ENCODE assay signal across 16 cellular contexts in genomic region chr9:16282216-16282615, GRCh38.
DNase-seq lines count a peak whose midpoint lies in the region; ATAC-seq and TF ChIP-seq lines count a peak whose summit lies in the region.
"Had no signal": no experiment of that assay in that cellular context is flagged by ENCODE, and none has a peak within 500 bp of the region (broad histone marks: within the 10 kb centered on the region; RNA-seq: fewer than 3 reads in every experiment).

No MANE protein-coding gene starts in this region.

- DNase-seq in GM04504 (ENCODE audit: low read depth), result peak; percentile 55
- DNase-seq in RPMI8226, result peak; percentile 47
- peak; percentile 54 for DNase-seq in fibroblast of pulmonary artery (ENCODE audit: low read depth)
- no peak for DNase-seq in sciatic nerve (ENCODE audit: low spot score)
- DNase-seq in RWPE1 (ENCODE audit: low spot score), result no peak
- no peak for DNase-seq in NCI-H748 treated with DMSO at 0.1 percent for 48 hours (lab: John Stamatoyannopoulos, UW)
- DNase-seq: activated CD8-positive, alpha-beta memory T cell treated with anti-CD3 and anti-CD28 coated beads, Interleukin-2, amount 50 U/mL, for 4 hours; activated naive CD4-positive, alpha-beta T cell treated with anti-CD3 and anti-CD28 coated beads for 36 hours; CD8-positive, alpha-beta memory T cell; GDM1; left lung; naive B cell; stimulated activated CD4-positive, alpha-beta T cell treated with anti-CD3 and anti-CD28 coated beads, Interleukin-4, amount 100 ng/mL, for 1 hour; upper lobe of left lung had no signal

- TF ChIP-seq POLR2A in GM18505 (IDR thresholded peaks at IDR 0.05; ENCODE audit: borderline replicate concordance, extremely low read depth, insufficient read depth, insufficient read length), result no peak

- no peak overlapping the region for H3K4me3 ChIP-seq in fibroblast of pulmonary artery (replicated peaks; ENCODE audit: low read depth, low read length)
- H3K4me3 ChIP-seq: left lung, upper lobe of left lung had no signal

- H3K27ac ChIP-seq in RWPE1, result no peak overlapping the region
- H3K27ac ChIP-seq: left lung, upper lobe of left lung had no signal

- ATAC-seq in sciatic nerve, result peak; percentile 22
- ATAC-seq in GM18505 (IDR thresholded peaks at IDR 0.05; ENCODE audit: unreplicated experiment), result no peak
- no peak for ATAC-seq in HG03097 (IDR thresholded peaks at IDR 0.05; ENCODE audit: low FRiP score, unreplicated experiment)
- ATAC-seq: left lung had no signal

- intact Hi-C loops in sciatic nerve (cut with DNase I), result no loop called here

- TF ChIP-seq CTCF in fibroblast of pulmonary artery (IDR thresholded peaks at IDR 0.05; ENCODE audit: low read length, missing control alignments) (no peak), RWPE1 (conservative IDR thresholded peaks at IDR 0.05; ENCODE audit: low read depth) (no peak)

- CTCF ChIA-PET in RWPE1 (lab: Yijun Ruan, JAX), result no interaction called here

- POLR2A ChIA-PET in RWPE1 (lab: Yijun Ruan, JAX; ENCODE audit: low non-redundant PET), result no interaction called here

Comparison
In these comparisons a context has a peak if more than half of its experiments do, and no peak if none do; other contexts are left out.
1. DNase-seq: peak in GM04504 (single experiment), RPMI8226 (single experiment) and fibroblast of pulmonary artery (single experiment); none in sciatic nerve (single experiment), RWPE1 (single experiment) and NCI-H748 treated with DMSO at 0.1 percent for 48 hours (single experiment).